ENCODE assay signal across 20 cellular contexts in the genomic region with DNA sequence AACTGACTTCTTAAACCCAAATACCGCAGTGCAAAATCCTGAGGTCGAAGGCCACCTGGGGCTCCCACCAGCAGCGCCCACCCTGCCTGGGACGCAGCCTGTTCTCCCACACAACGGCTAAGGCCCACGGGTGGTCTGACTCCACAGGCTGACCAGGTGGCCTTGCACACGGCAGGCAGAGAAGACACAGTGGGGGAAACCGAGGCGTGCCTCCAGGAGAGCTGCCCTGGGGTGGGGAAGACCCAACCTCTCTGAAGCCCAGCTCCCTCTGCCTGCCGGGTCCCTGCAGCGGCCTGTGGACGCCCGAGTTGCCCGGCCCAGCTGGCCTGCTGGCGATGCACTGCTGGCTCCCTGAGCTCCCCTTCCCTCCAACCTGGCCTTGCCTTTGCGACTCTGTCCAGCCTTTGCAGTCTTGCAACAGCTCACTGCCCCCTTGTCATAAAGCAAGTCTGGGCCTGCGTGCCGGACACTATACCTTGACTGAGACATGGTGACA. TPM values are rescaled to one million over a fixed set of nuclear protein-coding genes. Genes with fewer than 3 reads are reported as not detected.
DNase-seq lines count a peak whose midpoint lies in the region; ATAC-seq, FAIRE-seq and TF ChIP-seq lines count a peak whose summit lies in the region.
"Had no signal": no experiment of that assay in that cellular context is flagged by ENCODE, and none has a peak within 500 bp of the region (broad histone marks: within the 10 kb centered on the region; RNA-seq: fewer than 3 reads in every experiment).

No MANE protein-coding gene starts in this region.

- TF ChIP-seq EP300 in HepG2 (IDR thresholded peaks at IDR 0.05; ENCODE audit: low read depth in 2 of 2, low read length in 2 of 2) (no peak), HepG2 (CRISPR knock-in tag; IDR thresholded peaks at IDR 0.05; ENCODE audit: borderline replicate concordance) (no peak)

- H3K79me2 ChIP-seq in neural progenitor cell (ENCODE audit: low read depth), result no peaks in the 10 kb centered on the region
- H3K79me2 ChIP-seq in HepG2 (ENCODE audit: insufficient read depth, low read length), result no peaks in the 10 kb centered on the region

- no peak for TF ChIP-seq POLR2A in HepG2 (IDR thresholded peaks at IDR 0.05; ENCODE audit: insufficient read depth in 1 of 2, low read depth in 2 of 2, low read length in 2 of 2)

- H3K9ac ChIP-seq in BLaER1 treated with 17β-estradiol and CSF1 and Interleukin-3, amounts not matched to agents 10 nM and 100 nM, result no peak overlapping the region
- no peak overlapping the region for H3K9ac ChIP-seq in neural progenitor cell
- H3K9ac ChIP-seq in HepG2 (ENCODE audit: insufficient read depth, low read depth, low read length), result no peak overlapping the region

- H3K27me3 ChIP-seq in BLaER1 treated with 17β-estradiol and CSF1 and Interleukin-3, amounts not matched to agents 10 nM and 100 nM, result peaks cover 0 to 69% (median 0%) of the 10 kb centered on the region in 11 experiments; a peak in 5 of 22 replicates
- H3K27me3 ChIP-seq in neural progenitor cell (no peaks in the 10 kb centered on the region), HepG2 (ENCODE audit: control insufficient read depth in 1 of 2, insufficient read depth in 2 of 2, low read length in 2 of 2) (peaks cover 45 to 96% of the 10 kb centered on the region in 2 experiments)

- no TSS peak for BruUV-seq in HepG2 (replicated peaks; lab: Mats Ljungman, UMichigan)

- H3K36me3 Mint-ChIP-seq in activated T-helper 17 cell treated with anti-CD3 and anti-CD28 coated beads, Interleukin-2, amount 50 U/mL, for 72 hours (ENCODE audit: low read depth), result no peaks in the 10 kb centered on the region
- no peaks in the 10 kb centered on the region for H3K36me3 Mint-ChIP-seq in neural progenitor cell
- H3K36me3 Mint-ChIP-seq: CD4-positive, alpha-beta memory T cell had no signal

- CTCF ChIA-PET in HepG2 (lab: Yijun Ruan, JAX; ENCODE audit: low intra/inter-chr PET ratio, low total read pairs), result no interaction called here

- H3F3A ChIP-seq in neural progenitor cell (ENCODE audit: low read depth), result peaks cover 48% of the 10 kb centered on the region

- H3K36me3 ChIP-seq in BLaER1 treated with 17β-estradiol and CSF1 and Interleukin-3, amounts not matched to agents 10 nM and 100 nM, result no peaks in the 10 kb centered on the region
- H3K36me3 ChIP-seq in neural progenitor cell (no peaks in the 10 kb centered on the region), HepG2 (replicated peaks in 1 of 2; ENCODE audit: control insufficient read depth in 1 of 2, insufficient read depth in 2 of 2, low read length in 2 of 2) (no peaks in the 10 kb centered on the region)

- peaks cover 53 to 100% (median 99%) of the 10 kb centered on the region in 10 experiments for H3K4me1 ChIP-seq in BLaER1 treated with 17β-estradiol and CSF1 and Interleukin-3, amounts not matched to agents 10 nM and 100 nM
- peaks cover 69% of the 10 kb centered on the region for H3K4me1 ChIP-seq in neural progenitor cell
- H3K4me1 ChIP-seq in HepG2 (ENCODE audit: insufficient read depth, low read length), result no peaks in the 10 kb centered on the region

- no peak overlapping the region for H2AFZ ChIP-seq in neural progenitor cell (replicated peaks)
- H2AFZ ChIP-seq in HepG2 (ENCODE audit: low read length), result no peak overlapping the region

- H3K4me1 Mint-ChIP-seq in activated T-helper 17 cell treated with anti-CD3 and anti-CD28 coated beads, Interleukin-2, amount 50 U/mL, for 72 hours, result no peaks in the 10 kb centered on the region
- peaks cover 61% of the 10 kb centered on the region for H3K4me1 Mint-ChIP-seq in neural progenitor cell

- no peak overlapping the region for H3K4me3 ChIP-seq in BLaER1 treated with 17β-estradiol and CSF1 and Interleukin-3, amounts not matched to agents 10 nM and 100 nM
- H3K4me3 ChIP-seq in neural progenitor cell, result no peak overlapping the region
- H3K4me3 ChIP-seq in HepG2 (replicated peaks in 1 of 3; ENCODE audit: insufficient read depth in 1 of 3, low read depth in 2 of 3, low read length in 3 of 3), result no peak overlapping the region

- H3K9me3 Mint-ChIP-seq in activated T-helper 17 cell treated with anti-CD3 and anti-CD28 coated beads, Interleukin-2, amount 50 U/mL, for 72 hours, result no peaks in the 10 kb centered on the region
- no peaks in the 10 kb centered on the region for H3K9me3 Mint-ChIP-seq in neural progenitor cell
- H3K9me3 Mint-ChIP-seq: CD4-positive, alpha-beta memory T cell had no signal

- H3K4me3 Mint-ChIP-seq in activated T-helper 17 cell treated with anti-CD3 and anti-CD28 coated beads, Interleukin-2, amount 50 U/mL, for 72 hours, result no peak overlapping the region
- H3K4me3 Mint-ChIP-seq in neural progenitor cell, result no peak overlapping the region
- H3K4me3 Mint-ChIP-seq: CD4-positive, alpha-beta memory T cell had no signal

- no peaks in the 10 kb centered on the region for H3K27me3 Mint-ChIP-seq in activated T-helper 17 cell treated with anti-CD3 and anti-CD28 coated beads, Interleukin-2, amount 50 U/mL, for 72 hours
- peaks cover 4% of the 10 kb centered on the region for H3K27me3 Mint-ChIP-seq in neural progenitor cell (ENCODE audit: insufficient read depth, low read depth)
- H3K27me3 Mint-ChIP-seq: CD4-positive, alpha-beta memory T cell had no signal

- in situ Hi-C loops in HepG2 (cut with HindIII; ENCODE audit: extremely low pct_ligation_motif_present, low pct_unique_long_range_greater_than_20kb), result no loop called here

- peak overlapping the region in 8 of 11 experiments; percentile 77 to 97 (median 90); a peak in 16 of 22 replicates for H3K4me2 ChIP-seq in BLaER1 treated with 17β-estradiol and CSF1 and Interleukin-3, amounts not matched to agents 10 nM and 100 nM
- H3K4me2 ChIP-seq in neural progenitor cell (no peak overlapping the region), HepG2 (ENCODE audit: low read depth, low read length) (no peak overlapping the region)

- DNase-seq in left kidney (ENCODE audit: low read depth, low spot score), result peak; percentile 63
- no peak for DNase-seq in neural progenitor cell (ENCODE audit: low spot score)
- DNase-seq in GM20000 (ENCODE audit: low spot score), result no peak
- DNase-seq in DMS53 treated with DMSO at 0.1 percent for 48 hours (lab: John Stamatoyannopoulos, UW; ENCODE audit: unreplicated experiment), result no peak
- no peak for DNase-seq in HepG2 (ENCODE audit: low spot score)
- DNase-seq in urothelium cell line (ENCODE audit: low spot score), result no peak
- DNase-seq: ACHN; CD4-positive, alpha-beta memory T cell; DMS153; DND-41; GDM1; IMR-90 had no signal

- H3K27ac ChIP-seq in BLaER1 treated with 17β-estradiol and CSF1 and Interleukin-3, amounts not matched to agents 10 nM and 100 nM, result no peak overlapping the region
- no peak overlapping the region for H3K27ac ChIP-seq in neural progenitor cell
- no peak overlapping the region for H3K27ac ChIP-seq in HepG2 (ENCODE audit: extremely low read length, insufficient read depth, low read length)
- H3K27ac ChIP-seq: C4-2B, HL-60 had no signal

- FAIRE-seq in HepG2 (lab: Jason Lieb, UNC) (no peak), urothelium cell line (lab: Jason Lieb, UNC) (no peak)
- FAIRE-seq: D721Med, GM12892, GM19239, H54 had no signal

- TF ChIP-seq CTCF in neural progenitor cell (IDR thresholded peaks at IDR 0.05) (no peak), GM20000 (IDR thresholded peaks at IDR 0.05; ENCODE audit: extremely low read depth, missing control alignments) (no peak), HepG2 (CRISPR knock-in tag; IDR thresholded peaks at IDR 0.05) (no peak)

- H3K9me3 ChIP-seq in BLaER1 treated with 17β-estradiol and CSF1 and Interleukin-3, amounts not matched to agents 10 nM and 100 nM (replicated peaks in 1 of 11), result no peaks in the 10 kb centered on the region
- no peaks in the 10 kb centered on the region for H3K9me3 ChIP-seq in neural progenitor cell (ENCODE audit: low read depth)
- H3K9me3 ChIP-seq in HepG2 (ENCODE audit: low read length), result no peaks in the 10 kb centered on the region

- no peak for ATAC-seq in activated T-helper 17 cell treated with anti-CD3 and anti-CD28 coated beads, Interleukin-2, amount 50 U/mL, for 72 hours (replicated peaks)
- ATAC-seq in HepG2, result no peak

- H3K27ac Mint-ChIP-seq in activated T-helper 17 cell treated with anti-CD3 and anti-CD28 coated beads, Interleukin-2, amount 50 U/mL, for 72 hours, result peak overlapping the region; percentile 54
- peak overlapping the region; percentile 94 for H3K27ac Mint-ChIP-seq in neural progenitor cell

- 63% methylated on average over 11 of the region's 18 CpGs for WGBS in HepG2 (ENCODE audit: low lambda C conversion rate)

- POLR2A ChIA-PET in HepG2 (lab: Yijun Ruan, JAX), result interaction anchor here (1.2 kb wide), 1 partner anchor 22 kb away, joined by 4 read pairs; the partner anchor contains the start of gene ANKRD39

- intact Hi-C loops in HepG2 (cut with micrococcal nuclease; ENCODE audit: unreplicated experiment), result no loop called here

- H4K20me1 ChIP-seq in BLaER1 treated with 17β-estradiol and CSF1 and Interleukin-3, amounts not matched to agents 10 nM and 100 nM, result peaks cover 0 to 51% (median 0%) of the 10 kb centered on the region in 11 experiments; a peak in 3 of 22 replicates
- H4K20me1 ChIP-seq in neural progenitor cell (ENCODE audit: low read depth) (no peaks in the 10 kb centered on the region), HepG2 (ENCODE audit: insufficient read depth, low read length) (no peaks in the 10 kb centered on the region; the same call in 1 of the 2 replicates)

- TF ChIP-seq RAD21 in HepG2 (CRISPR knock-in tag; IDR thresholded peaks at IDR 0.05), result no peak

RNA-seq across cellular contexts. Expression of gene SEMA4C, which starts 9.7 kb away (rescaled TPM):
- 1 to 10 TPM; 8.3 to 9.6 TPM for total RNA-seq in activated T-helper 17 cell treated with anti-CD3 and anti-CD28 coated beads, Interleukin-2, amount 50 U/mL, for 72 hours
- total RNA-seq in neural progenitor cell (ENCODE audit: low replicate concordance), result 39.1 and 103 TPM in 2 replicates
- total RNA-seq in HepG2 (2016; rRNA removed; fragmentation: Illumina TruSeq; extraction: Trizol), result 11.3 and 25.9 TPM in 2 replicates
- total RNA-seq in HepG2 (2016; cell fraction: cytosol; rRNA removed; fragmentation: Illumina TruSeq; extraction: Trizol; ENCODE audit: low read depth), result 3.5 and 4.2 TPM in 2 replicates
- total RNA-seq in HepG2 (2016; cell fraction: insoluble cytoplasmic fraction; rRNA removed; fragmentation: Illumina TruSeq; extraction: Trizol), result 8.4 and 25.7 TPM in 2 replicates
- total RNA-seq in HepG2 (2016; cell fraction: membrane; rRNA removed; fragmentation: Illumina TruSeq; extraction: Trizol), result 10.9 and 11.4 TPM in 2 replicates
- total RNA-seq in HepG2 (2016; cell fraction: nucleus; rRNA removed; fragmentation: Illumina TruSeq; extraction: Trizol), result 22.1 and 28.3 TPM in 2 replicates
- polyA plus RNA-seq in HepG2 (2011; rRNA removed), result 46.6 and 69.2 TPM in 2 replicates
- polyA plus RNA-seq in HepG2 (2011; cell fraction: cytosol; rRNA removed), result 33.4 and 47.8 TPM in 2 replicates
- polyA plus RNA-seq in HepG2 (2011; cell fraction: nucleus; rRNA removed), result 135 and 157 TPM in 2 replicates
- 27.3 and 39.4 TPM in 2 replicates for polyA plus RNA-seq in HepG2 (2012)
- polyA plus RNA-seq in HepG2 (2016; cell fraction: cytosol; fragmentation: Illumina TruSeq; extraction: Trizol; ENCODE audit: low read depth), result 1.0 and 1.2 TPM in 2 replicates
- polyA plus RNA-seq in HepG2 (2016; cell fraction: insoluble cytoplasmic fraction; fragmentation: Illumina TruSeq; extraction: Trizol; ENCODE audit: low read depth), result 6.0 and 8.4 TPM in 2 replicates
- polyA plus RNA-seq in HepG2 (2016; cell fraction: membrane; fragmentation: Illumina TruSeq; extraction: Trizol; ENCODE audit: low read depth), result 3.1 and 3.2 TPM in 2 replicates
- polyA plus RNA-seq in HepG2 (2016; cell fraction: nucleus; fragmentation: Illumina TruSeq; extraction: Trizol; ENCODE audit: insufficient read depth, low read depth), result 51.6 and 60.2 TPM in 2 replicates
- 29.1 and 175 TPM in 2 replicates for polyA minus RNA-seq in HepG2 (2011; rRNA and poly(A)+ RNA removed; ENCODE audit: low replicate concordance)
- 41.8 and 45.0 TPM in 2 replicates for polyA minus RNA-seq in HepG2 (2011; cell fraction: cytosol; rRNA and poly(A)+ RNA removed)
- 25.8 and 31.7 TPM in 2 replicates for polyA minus RNA-seq in HepG2 (2011; cell fraction: nucleus; rRNA and poly(A)+ RNA removed)

RNA-seq across cellular contexts. Expression of gene ANKRD39, which starts 21.8 kb away (rescaled TPM):
- total RNA-seq in activated T-helper 17 cell treated with anti-CD3 and anti-CD28 coated beads, Interleukin-2, amount 50 U/mL, for 72 hours, result 10 to 100 TPM; 25.2 to 52.3 TPM
- 4.0 and 17.3 TPM in 2 replicates for total RNA-seq in neural progenitor cell (ENCODE audit: low replicate concordance)
- total RNA-seq in HepG2 (2016; rRNA removed; fragmentation: Illumina TruSeq; extraction: Trizol), result 23.2 and 26.7 TPM in 2 replicates
- 40.7 and 45.8 TPM in 2 replicates for total RNA-seq in HepG2 (2016; cell fraction: cytosol; rRNA removed; fragmentation: Illumina TruSeq; extraction: Trizol; ENCODE audit: low read depth)
- total RNA-seq in HepG2 (2016; cell fraction: insoluble cytoplasmic fraction; rRNA removed; fragmentation: Illumina TruSeq; extraction: Trizol), result 26.3 and 27.1 TPM in 2 replicates
- 37.4 and 41.3 TPM in 2 replicates for total RNA-seq in HepG2 (2016; cell fraction: membrane; rRNA removed; fragmentation: Illumina TruSeq; extraction: Trizol)
- 10.3 and 11.7 TPM in 2 replicates for total RNA-seq in HepG2 (2016; cell fraction: nucleus; rRNA removed; fragmentation: Illumina TruSeq; extraction: Trizol)
- polyA plus RNA-seq in HepG2 (2011; rRNA removed), result 24.8 and 27.8 TPM in 2 replicates
- polyA plus RNA-seq in HepG2 (2011; cell fraction: cytosol; rRNA removed), result 18.3 and 31.5 TPM in 2 replicates
- 24.2 and 29.2 TPM in 2 replicates for polyA plus RNA-seq in HepG2 (2011; cell fraction: nucleus; rRNA removed)
- polyA plus RNA-seq in HepG2 (2012), result 14.6 and 20.3 TPM in 2 replicates
- 55.3 and 63.9 TPM in 2 replicates for polyA plus RNA-seq in HepG2 (2016; cell fraction: cytosol; fragmentation: Illumina TruSeq; extraction: Trizol; ENCODE audit: low read depth)
- polyA plus RNA-seq in HepG2 (2016; cell fraction: insoluble cytoplasmic fraction; fragmentation: Illumina TruSeq; extraction: Trizol; ENCODE audit: low read depth), result 33.9 and 35.0 TPM in 2 replicates
- 40.8 and 47.0 TPM in 2 replicates for polyA plus RNA-seq in HepG2 (2016; cell fraction: membrane; fragmentation: Illumina TruSeq; extraction: Trizol; ENCODE audit: low read depth)
- polyA plus RNA-seq in HepG2 (2016; cell fraction: nucleus; fragmentation: Illumina TruSeq; extraction: Trizol; ENCODE audit: insufficient read depth, low read depth), result 23.0 and 24.9 TPM in 2 replicates
- polyA minus RNA-seq in HepG2 (2011; rRNA and poly(A)+ RNA removed; ENCODE audit: low replicate concordance), result 10.9 and 17.9 TPM in 2 replicates
- polyA minus RNA-seq in HepG2 (2011; cell fraction: cytosol; rRNA and poly(A)+ RNA removed), result 4.6 and 5.6 TPM in 2 replicates
- polyA minus RNA-seq in HepG2 (2011; cell fraction: nucleus; rRNA and poly(A)+ RNA removed), result 8.2 and 14.2 TPM in 2 replicates

RNA-seq across cellular contexts. Expression of gene ANKRD23, which starts 35.8 kb away (rescaled TPM):
- total RNA-seq in activated T-helper 17 cell treated with anti-CD3 and anti-CD28 coated beads, Interleukin-2, amount 50 U/mL, for 72 hours, result 10 to 100 TPM in 1 of 2 donors, 1 to 10 TPM in 1; 6.8 to 11.7 TPM
- total RNA-seq in neural progenitor cell (ENCODE audit: low replicate concordance) (10.8 and 11.4 TPM in 2 replicates), HepG2 (2016; rRNA removed; fragmentation: Illumina TruSeq; extraction: Trizol) (0.35 and 1.5 TPM in 2 replicates)
- 0.35 and 0.51 TPM in 2 replicates for total RNA-seq in HepG2 (2016; cell fraction: cytosol; rRNA removed; fragmentation: Illumina TruSeq; extraction: Trizol; ENCODE audit: low read depth)
- total RNA-seq in HepG2 (2016; cell fraction: insoluble cytoplasmic fraction; rRNA removed; fragmentation: Illumina TruSeq; extraction: Trizol), result 0.61 and 2.2 TPM in 2 replicates
- 0.77 and 0.90 TPM in 2 replicates for total RNA-seq in HepG2 (2016; cell fraction: membrane; rRNA removed; fragmentation: Illumina TruSeq; extraction: Trizol)
- total RNA-seq in HepG2 (2016; cell fraction: nucleus; rRNA removed; fragmentation: Illumina TruSeq; extraction: Trizol), result 2.3 and 2.8 TPM in 2 replicates
- polyA plus RNA-seq in HepG2 (2011; rRNA removed), result 1.6 and 2.7 TPM in 2 replicates
- 0.71 and 0.90 TPM in 2 replicates for polyA plus RNA-seq in HepG2 (2011; cell fraction: cytosol; rRNA removed)
- 17.9 and 22.1 TPM in 2 replicates for polyA plus RNA-seq in HepG2 (2011; cell fraction: nucleus; rRNA removed)
- polyA plus RNA-seq in HepG2 (2012), result 0.72 and 2.1 TPM in 2 replicates
- polyA plus RNA-seq in HepG2 (2016; cell fraction: cytosol; fragmentation: Illumina TruSeq; extraction: Trizol; ENCODE audit: low read depth), result 0.47 and 0.50 TPM in 2 replicates
- polyA plus RNA-seq in HepG2 (2016; cell fraction: insoluble cytoplasmic fraction; fragmentation: Illumina TruSeq; extraction: Trizol; ENCODE audit: low read depth), result 0.32 and 0.50 TPM in 2 replicates
- polyA plus RNA-seq in HepG2 (2016; cell fraction: membrane; fragmentation: Illumina TruSeq; extraction: Trizol; ENCODE audit: low read depth), result 0.47 and 0.74 TPM in 2 replicates
- polyA plus RNA-seq in HepG2 (2016; cell fraction: nucleus; fragmentation: Illumina TruSeq; extraction: Trizol; ENCODE audit: insufficient read depth, low read depth), result 9.2 and 10.4 TPM in 2 replicates
- polyA minus RNA-seq in HepG2 (2011; rRNA and poly(A)+ RNA removed; ENCODE audit: low replicate concordance), result 1.6 and 5.1 TPM in 2 replicates
- polyA minus RNA-seq in HepG2 (2011; cell fraction: cytosol; rRNA and poly(A)+ RNA removed), result not detected in 2 replicates
- polyA minus RNA-seq in HepG2 (2011; cell fraction: nucleus; rRNA and poly(A)+ RNA removed), result 3.9 and 4.1 TPM in 2 replicates

Comparison
In these comparisons a context has a peak if more than half of its experiments do, and no peak if none do; other contexts are left out.
1. H3K4me2 ChIP-seq: peak in BLaER1 treated with 17β-estradiol and CSF1 and Interleukin-3, amounts not matched to agents 10 nM and 100 nM (8 of 11); none in neural progenitor cell (single experiment) and HepG2 (single experiment).